Comparison of ENCODE assay signal across 8 cellular contexts in genomic region chr3:158801200-158801599, GRCh38. TPM values are rescaled to one million over a fixed set of nuclear protein-coding genes. Genes with fewer than 3 reads are reported as not detected.
DNase-seq lines count a peak whose midpoint lies in the region; ATAC-seq, FAIRE-seq and TF ChIP-seq lines count a peak whose summit lies in the region.

No MANE protein-coding gene starts in this region.

- H3K36me3 ChIP-seq in ES-I3 (ENCODE audit: insufficient read depth, low read length): no peaks in the 10 kb centered on the region
- peaks cover 21% of the 10 kb centered on the region; the same call in 1 of the 2 replicates for H3K36me3 ChIP-seq in OCI-LY1 (ENCODE audit: insufficient read depth, low read length)
- no peaks in the 10 kb centered on the region for H3K36me3 ChIP-seq in H1 (ENCODE audit: control insufficient read depth in 2 of 4, insufficient read depth in 4 of 4, low read length in 3 of 4)
- no peaks in the 10 kb centered on the region for H3K36me3 ChIP-seq in mucosa of stomach (ENCODE audit: control insufficient read depth, insufficient read depth, low read length)

- H3K4me2 ChIP-seq in OCI-LY1 (ENCODE audit: low read length) (peak overlapping the region; percentile 86), H1 (ENCODE audit: insufficient read depth in 1 of 2, low read depth in 2 of 2, low read length in 2 of 2) (peak overlapping the region; percentile 74 to 96)

- TF ChIP-seq POLR2A in H1 (IDR thresholded peaks at IDR 0.05; ENCODE audit: control extremely low read depth in 1 of 2, low read depth in 2 of 2, low read length in 2 of 2): no peak

- peak overlapping the region; percentile 64 for H2AFZ ChIP-seq in OCI-LY1 (ENCODE audit: low read length)
- peak overlapping the region; percentile 99 for H2AFZ ChIP-seq in H1 (ENCODE audit: low read length)

- no peak overlapping the region for H4K5ac ChIP-seq in H1 (ENCODE audit: insufficient read length, low read depth, low read length)

- H4K91ac ChIP-seq in H1 (replicated peaks; ENCODE audit: insufficient read length, low read length): no peak overlapping the region

- no peak for ATAC-seq in GM18909 (IDR thresholded peaks at IDR 0.05; ENCODE audit: poor library complexity, unreplicated experiment)

- 11% methylated on average over 11 of the region's 11 CpGs; no CpG with 5 or more reads in 1 of the 2 experiments for WGBS in H1 (ENCODE audit: extremely low coverage in 1 of 2, insufficient coverage in 1 of 2, insufficient read length in 1 of 2, insufficient replicate concordance in 2 of 2, low coverage in 1 of 2, low lambda C conversion rate in 2 of 2, missing lambda C conversion rate in 1 of 2), 2 experiments

- H4K8ac ChIP-seq in H1 (ENCODE audit: extremely low read depth, insufficient read depth, low read length): no peak overlapping the region

- DNase-seq in H1 (ENCODE audit: low read depth in 1 of 2, low spot score in 2 of 2) (no peak), inferior parietal cortex (ENCODE audit: extremely low spot score) (no peak), HK-2 (ENCODE audit: unreplicated experiment) (no peak), mesenteric fat pad (ENCODE audit: low spot score) (no peak)

- H2AK5ac ChIP-seq in H1 (ENCODE audit: low read depth, low read length): no peak overlapping the region

- no peaks in the 10 kb centered on the region for H3K79me1 ChIP-seq in H1 (ENCODE audit: low read depth, low read length)

- no peak overlapping the region for H3K18ac ChIP-seq in H1 (ENCODE audit: extremely low read depth, low read length)

- H3K4ac ChIP-seq in H1 (replicated peaks; ENCODE audit: insufficient read length, low read depth, low read length): no peak overlapping the region

- no peak overlapping the region for H3K27ac ChIP-seq in OCI-LY1 (ENCODE audit: low read depth, low read length, poor library complexity, severe bottlenecking)
- H3K27ac ChIP-seq in H1 (ENCODE audit: low read depth, low read length): no peak overlapping the region

- peaks cover 32% of the 10 kb centered on the region for H3K79me2 ChIP-seq in OCI-LY1 (ENCODE audit: insufficient read depth, low read length)
- no peaks in the 10 kb centered on the region for H3K79me2 ChIP-seq in H1 (ENCODE audit: control insufficient read depth in 1 of 2, insufficient read depth in 2 of 2, low read length in 2 of 2)

- POLR2A ChIA-PET in H1 (lab: Charles Lee; ENCODE audit: partially characterized antibody): interaction anchor here (1.0 to 1.6 kb wide), 2 partner anchors 33 to 230 kb away, joined by 3 to 5 read pairs; partner anchors contain the start of gene MLF1

- H3K4me3 ChIP-seq in OCI-LY1 (ENCODE audit: low read depth, low read length, poor library complexity, severe bottlenecking) (peak overlapping the region; percentile 75), H1 (ENCODE audit: extremely low read depth in 1 of 4, insufficient read depth in 2 of 4, low read depth in 3 of 4, low read length in 4 of 4) (peak overlapping the region; percentile 48 to 90 (median 82)), mucosa of stomach (ENCODE audit: low read length) (peak overlapping the region; percentile 89)

- H3K9me2 ChIP-seq in OCI-LY1 (ENCODE audit: low read depth, low read length): no peaks in the 10 kb centered on the region

- no peak overlapping the region for H2BK120ac ChIP-seq in H1 (replicated peaks; ENCODE audit: low read depth, low read length)

- no peak overlapping the region for H2BK5ac ChIP-seq in H1 (ENCODE audit: low read depth, low read length)

- CTCF ChIA-PET in H1 (lab: Charles Lee; ENCODE audit: partially characterized antibody): interaction anchor here (0.7 to 2.8 kb wide), 13 partner anchors 10 to 1182 kb away, joined by 3 to 13 read pairs (median 4); partner anchors contain the start of genes GFM1 and LXN

- H4K20me1 ChIP-seq in OCI-LY1 (ENCODE audit: insufficient read depth, low read length) (no peaks in the 10 kb centered on the region), H1 (replicated peaks in 1 of 2; ENCODE audit: control insufficient read depth in 1 of 2, insufficient read depth in 2 of 2, low read length in 2 of 2) (no peaks in the 10 kb centered on the region)

- FAIRE-seq in H1 (lab: Jason Lieb, UNC): no peak

- H3K14ac ChIP-seq in H1 (ENCODE audit: insufficient read length): no peak overlapping the region

- no peak for TF ChIP-seq RAD21 in H1 (IDR thresholded peaks at IDR 0.05 in 1 of 2, conservative IDR thresholded peaks at IDR 0.05 in 1 of 2; ENCODE audit: low read depth in 2 of 2, low read length in 2 of 2)

- no peak for TF ChIP-seq EP300 in H1 (IDR thresholded peaks at IDR 0.05; ENCODE audit: borderline replicate concordance in 1 of 2, low read depth in 2 of 2, low read length in 2 of 2)

- TF ChIP-seq CTCF in OCI-LY1 (IDR thresholded peaks at IDR 0.05; ENCODE audit: low read length) (no peak), H1 (IDR thresholded peaks at IDR 0.05; ENCODE audit: control extremely low read depth in 1 of 3, insufficient read depth in 1 of 3, low read depth in 1 of 3, low read length in 3 of 3) (no peak)

- no peaks in the 10 kb centered on the region for H3K9me3 ChIP-seq in ES-I3 (ENCODE audit: control insufficient read depth, insufficient read depth, low read length)
- H3K9me3 ChIP-seq in OCI-LY1 (ENCODE audit: low read length): no peaks in the 10 kb centered on the region
- H3K9me3 ChIP-seq in H1 (ENCODE audit: insufficient read depth in 2 of 2, low read depth in 1 of 2, low read length in 1 of 2): no peaks in the 10 kb centered on the region
- no peaks in the 10 kb centered on the region for H3K9me3 ChIP-seq in mucosa of stomach (ENCODE audit: control insufficient read depth, low read length)

- H3K23me2 ChIP-seq in H1 (ENCODE audit: low read depth, low read length): peaks cover 8% of the 10 kb centered on the region

- no peak overlapping the region for H2BK12ac ChIP-seq in H1 (ENCODE audit: low read depth, low read length)

- H3K56ac ChIP-seq in H1 (replicated peaks; ENCODE audit: insufficient read length, low read depth, low read length): no peak overlapping the region

- H3K4me1 ChIP-seq in ES-I3 (ENCODE audit: insufficient read depth, low read length): no peaks in the 10 kb centered on the region
- H3K4me1 ChIP-seq in OCI-LY1 (ENCODE audit: insufficient read depth, low read length, severe bottlenecking): peaks cover 35% of the 10 kb centered on the region
- H3K4me1 ChIP-seq in H1 (replicated peaks in 1 of 4; ENCODE audit: control insufficient read depth in 3 of 4, insufficient read depth in 4 of 4, low read length in 3 of 4): peaks cover 0 to 9% (median 2%) of the 10 kb centered on the region in 4 experiments; a peak in 2 of 7 replicates
- peaks cover 15% of the 10 kb centered on the region for H3K4me1 ChIP-seq in mucosa of stomach (ENCODE audit: control insufficient read depth, insufficient read depth, low read length)

- no peaks in the 10 kb centered on the region for H3F3A ChIP-seq in OCI-LY1 (ENCODE audit: insufficient read depth, low read length)

- no peak overlapping the region for H2BK20ac ChIP-seq in H1 (ENCODE audit: low read length)

- H3K27me3 ChIP-seq in OCI-LY1 (ENCODE audit: insufficient read depth, low read length) (no peaks in the 10 kb centered on the region), H1 (replicated peaks in 1 of 4; ENCODE audit: control insufficient read depth in 3 of 4, extremely low read depth in 1 of 4, insufficient read depth in 3 of 4, low read length in 3 of 4) (peaks cover 8 to 18% (median 15%) of the 10 kb centered on the region in 4 experiments), mucosa of stomach (ENCODE audit: control insufficient read depth, insufficient read depth, low read length) (no peaks in the 10 kb centered on the region)

- H3K9ac ChIP-seq in ES-I3 (ENCODE audit: low read depth, low read length): peak overlapping the region; percentile 88
- H3K9ac ChIP-seq in OCI-LY1 (ENCODE audit: low read length): peak overlapping the region; percentile 72
- H3K9ac ChIP-seq in H1 (replicated peaks in 1 of 4; ENCODE audit: extremely low read depth in 1 of 4, low read depth in 3 of 4, low read length in 3 of 4): peak overlapping the region in 1 of 4 experiments; percentile 16; a peak in 4 of 7 replicates
- peak overlapping the region; percentile 91 for H3K9ac ChIP-seq in mucosa of stomach (ENCODE audit: low read length)

- no peak overlapping the region for H3K23ac ChIP-seq in H1 (ENCODE audit: insufficient read length)

- H2BK15ac ChIP-seq in H1 (ENCODE audit: low read length): no peak overlapping the region

TF ChIP-seq in H1, 55 proteins besides CTCF, POLR2A, EP300 and RAD21:
- TF ChIP-seq EZH2 (IDR thresholded peaks at IDR 0.05; ENCODE audit: low read depth, low read length, severe bottlenecking) (peak; percentile 60), SUZ12 (IDR thresholded peaks at IDR 0.05; ENCODE audit: low read length) (peak; percentile 30; the same call in 1 of the 2 replicates), ZNF274 (IDR thresholded peaks at IDR 0.05; ENCODE audit: borderline replicate concordance, extremely low read depth, low read length) (no peak)

RNA-seq across cellular contexts. Expression of gene MFSD1, which starts 0.7 kb away (rescaled TPM):
- 9.3 and 11.0 TPM in 2 replicates for total RNA-seq in H1 (2021; fragmentation: NEBNext Ultra II Directional; extraction: Animal tissue kit (Norgen Biotek cat#: 25700))
- polyA plus RNA-seq in H1 (2011; rRNA removed): 7.1 and 11.5 TPM in 2 replicates
- polyA plus RNA-seq in H1 (2011; cell fraction: cytosol; rRNA removed): 7.5 TPM
- 3.6 TPM for polyA plus RNA-seq in H1 (2011; cell fraction: nucleus; rRNA removed)
- polyA plus RNA-seq in H1 (2012, experiment 1 of 2): 6.0 to 9.2 TPM (median 7.4 TPM) in 4 replicates
- polyA plus RNA-seq in H1 (2012, experiment 2 of 2): 1.8 TPM
- polyA plus RNA-seq in H1 (2013, experiment 1 of 2): 8.2 TPM
- polyA plus RNA-seq in H1 (2013, experiment 2 of 2): 8.2 TPM
- polyA minus RNA-seq in H1 (2011; rRNA and poly(A)+ RNA removed): 15.3 and 17.3 TPM in 2 replicates
- 5.7 TPM for polyA minus RNA-seq in H1 (2011; cell fraction: cytosol; rRNA and poly(A)+ RNA removed)
- polyA minus RNA-seq in H1 (2011; cell fraction: nucleus; rRNA and poly(A)+ RNA removed): 18.6 TPM
- 114 TPM for total RNA-seq in mesenteric fat pad
